ENCODE assay signal across 10 cellular contexts in genomic region chr14:105173901-105174894, GRCh38. TPM values are rescaled to one million over a fixed set of nuclear protein-coding genes. Genes with fewer than 3 reads are reported as not detected.
A peak's percentile ranks its signal among the peaks of the same experiment; 100 is the strongest.
DNase-seq lines count a peak whose midpoint lies in the region; ATAC-seq lines count a peak whose summit lies in the region.
"Had no signal": no experiment of that assay in that cellular context is flagged by ENCODE, and none has a peak within 500 bp of the region (broad histone marks: within the 10 kb centered on the region; RNA-seq: fewer than 3 reads in every experiment).

No MANE protein-coding gene starts in this region.

- H3K27ac Mint-ChIP-seq in activated CD4-positive, alpha-beta T cell treated with anti-CD3 and anti-CD28 coated beads, Interleukin-2, amount 10 ng/mL, durations not matched to agents 7 days and 5 days, result peak overlapping the region; percentile 9
- H3K27ac Mint-ChIP-seq in effector memory CD8-positive, alpha-beta T cell, result peak overlapping the region; percentile 64 to 81
- H3K27ac Mint-ChIP-seq: nephron progenitor cell had no signal

- peaks cover 33% of the 10 kb centered on the region for H3K4me1 Mint-ChIP-seq in activated CD4-positive, alpha-beta T cell treated with anti-CD3 and anti-CD28 coated beads, Interleukin-2, amount 10 ng/mL, durations not matched to agents 7 days and 5 days
- H3K4me1 Mint-ChIP-seq in effector memory CD8-positive, alpha-beta T cell (ENCODE audit: low read depth in 2 of 2), result peaks cover 20 to 23% of the 10 kb centered on the region in 2 donors

- no peak overlapping the region for H3K4me3 Mint-ChIP-seq in activated CD4-positive, alpha-beta T cell treated with anti-CD3 and anti-CD28 coated beads, Interleukin-2, amount 10 ng/mL, durations not matched to agents 7 days and 5 days
- H3K4me3 Mint-ChIP-seq in effector memory CD8-positive, alpha-beta T cell, result peak overlapping the region; percentile 62 to 67
- H3K4me3 Mint-ChIP-seq: nephron progenitor cell had no signal

- POLR2A ChIA-PET in activated CD4-positive, alpha-beta T cell treated with anti-CD3 and anti-CD28 coated beads, Interleukin-2, amount 10 ng/mL, durations not matched to agents 7 days and 5 days (lab: Charles Lee), result interaction anchor here (0.7 kb wide), 1 partner anchor 317 kb away, joined by 4 read pairs; no protein-coding TSS in a partner anchor

- peak; percentile 91 for ATAC-seq in effector memory CD8-positive, alpha-beta T cell (replicated peaks)
- ATAC-seq in stimulated activated naive CD8-positive, alpha-beta T cell treated with anti-CD3 and anti-CD28 coated beads, Interleukin-15, Interleukin-2, amounts not matched to agents 100 U/mL and 50 U/mL, for 24 hours, result peak; percentile 20
- no peak for ATAC-seq in HG03520 (IDR thresholded peaks at IDR 0.05; ENCODE audit: unreplicated experiment)

- H3K9me3 Mint-ChIP-seq in activated CD4-positive, alpha-beta T cell treated with anti-CD3 and anti-CD28 coated beads, Interleukin-2, amount 10 ng/mL, durations not matched to agents 7 days and 5 days, result no peaks in the 10 kb centered on the region
- H3K9me3 Mint-ChIP-seq in effector memory CD8-positive, alpha-beta T cell, result no peaks in the 10 kb centered on the region
- H3K9me3 Mint-ChIP-seq: nephron progenitor cell had no signal

- H3K36me3 Mint-ChIP-seq in activated CD4-positive, alpha-beta T cell treated with anti-CD3 and anti-CD28 coated beads, Interleukin-2, amount 10 ng/mL, durations not matched to agents 7 days and 5 days (ENCODE audit: low read depth), result no peaks in the 10 kb centered on the region
- peaks cover 3% of the 10 kb centered on the region for H3K36me3 Mint-ChIP-seq in effector memory CD8-positive, alpha-beta T cell (ENCODE audit: insufficient read depth)

- peak; percentile 45 for DNase-seq in activated naive CD4-positive, alpha-beta T cell treated with Interleukin-2 at 50 U/mL for 16 hours
- DNase-seq in activated naive CD4-positive, alpha-beta T cell treated with anti-CD3 and anti-CD28 coated beads, Interleukin-2, amount 50 U/mL, for 16 hours, result no peak
- DNase-seq in activated CD4-positive, alpha-beta T cell treated with anti-CD3 and anti-CD28 coated beads, Interleukin-2, amount 10 ng/mL, durations not matched to agents 7 days and 5 days, result peak; percentile 52
- DNase-seq in effector memory CD8-positive, alpha-beta T cell, result peak; percentile 43 to 51 (median 44)
- peak; percentile 52 for DNase-seq in stimulated activated naive CD8-positive, alpha-beta T cell treated with anti-CD3 and anti-CD28 coated beads, Interleukin-15, Interleukin-2, amounts not matched to agents 100 U/mL and 50 U/mL, for 24 hours
- DNase-seq in NCI-H345 (lab: John Stamatoyannopoulos, UW) (no peak), RPMI8226 (no peak)
- DNase-seq: NCI-H510A treated with DMSO at 0.1 percent for 48 hours, nephron progenitor cell had no signal

- H3K27me3 Mint-ChIP-seq in activated CD4-positive, alpha-beta T cell treated with anti-CD3 and anti-CD28 coated beads, Interleukin-2, amount 10 ng/mL, durations not matched to agents 7 days and 5 days, result peaks cover 7% of the 10 kb centered on the region
- peaks cover 7 to 26% of the 10 kb centered on the region in 2 donors for H3K27me3 Mint-ChIP-seq in effector memory CD8-positive, alpha-beta T cell

- CTCF ChIA-PET in activated CD4-positive, alpha-beta T cell treated with anti-CD3 and anti-CD28 coated beads, Interleukin-2, amount 10 ng/mL, durations not matched to agents 7 days and 5 days (lab: Charles Lee), result no interaction called here

RNA-seq across cellular contexts. Expression of gene JAG2, which starts 5.6 kb away (rescaled TPM):
- total RNA-seq in activated CD4-positive, alpha-beta T cell treated with anti-CD3 and anti-CD28 coated beads, Interleukin-2, amount 10 ng/mL, durations not matched to agents 7 days and 5 days, result 1 to 10 TPM; 1.5 TPM

RNA-seq across cellular contexts. Expression of gene NUDT14, which starts 6.9 kb away (rescaled TPM):
- total RNA-seq in activated CD4-positive, alpha-beta T cell treated with anti-CD3 and anti-CD28 coated beads, Interleukin-2, amount 10 ng/mL, durations not matched to agents 7 days and 5 days, result 10 to 100 TPM; 18.3 to 21.4 TPM

Comparison
In these comparisons a context has a peak if more than half of its experiments do, and no peak if none do; other contexts are left out.
1. DNase-seq: peak in activated naive CD4-positive, alpha-beta T cell treated with Interleukin-2 at 50 U/mL for 16 hours (single experiment), activated CD4-positive, alpha-beta T cell treated with anti-CD3 and anti-CD28 coated beads, Interleukin-2, amount 10 ng/mL, durations not matched to agents 7 days and 5 days (single experiment), effector memory CD8-positive, alpha-beta T cell (3 of 3) and stimulated activated naive CD8-positive, alpha-beta T cell treated with anti-CD3 and anti-CD28 coated beads, Interleukin-15, Interleukin-2, amounts not matched to agents 100 U/mL and 50 U/mL, for 24 hours (single experiment); none in activated naive CD4-positive, alpha-beta T cell treated with anti-CD3 and anti-CD28 coated beads, Interleukin-2, amount 50 U/mL, for 16 hours (single experiment), NCI-H345 (single experiment) and RPMI8226 (single experiment).